In the genomic region with DNA sequence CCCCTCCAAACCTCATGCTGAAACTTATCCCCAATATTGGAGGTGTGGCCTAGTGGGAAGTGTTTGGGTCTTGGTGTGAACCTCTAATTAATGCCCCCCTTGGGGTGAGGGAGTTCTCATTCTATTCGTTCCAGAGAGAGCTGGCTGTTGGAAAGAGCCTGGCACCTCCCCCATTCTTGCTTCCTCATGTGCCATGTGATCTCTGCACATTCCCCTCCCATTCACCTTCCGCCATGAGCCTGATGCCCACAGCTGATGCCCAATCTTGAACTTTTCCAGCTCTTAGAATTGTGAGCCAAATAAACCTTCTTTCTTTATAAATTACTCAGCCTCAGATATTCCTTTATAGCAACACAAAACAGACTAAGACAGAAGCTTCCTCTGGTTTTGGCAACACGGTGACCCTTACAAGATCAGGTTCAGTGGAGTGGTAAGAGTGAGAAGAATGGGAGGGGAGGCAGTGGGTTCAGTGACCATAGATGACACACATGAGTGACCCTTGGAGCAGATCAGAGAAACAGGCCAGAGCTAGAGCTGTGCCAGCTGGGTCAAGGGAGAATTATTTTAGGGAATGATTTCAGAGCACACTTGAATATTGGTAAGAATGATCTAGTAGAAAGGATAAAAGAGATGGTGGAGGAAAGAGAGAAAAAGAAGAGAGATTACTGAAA, we compare ENCODE assay signal across 17 cellular contexts.
"Had no signal": no experiment of that assay in that cellular context is flagged by ENCODE, and none has a peak within 500 bp of the region (broad histone marks: within the 10 kb centered on the region; RNA-seq: fewer than 3 reads in every experiment).

No MANE protein-coding gene starts in this region.

- H3K36me3 Mint-ChIP-seq: brain; natural killer cell treated with Interleukin-12 subunit alpha and Interleukin-12 subunit beta and Interleukin-15 and Interleukin-18, amount 100 ng/mL, for 72 hours had no signal

- ATAC-seq: activated CD4-positive, CD25-positive, alpha-beta regulatory T cell treated with anti-CD3 and anti-CD28 coated beads, Interleukin-2, amount 50 U/mL, for 24 hours; effector memory CD8-positive, alpha-beta T cell; mucosa of descending colon; natural killer cell treated with Interleukin-12 subunit alpha and Interleukin-12 subunit beta and Interleukin-15 and Interleukin-18, amount 100 ng/mL, for 72 hours had no signal

- FAIRE-seq: keratinocyte, urothelium cell line had no signal

- DNase-seq: activated CD4-positive, alpha-beta T cell treated with anti-CD3 and anti-CD28 coated beads, Interleukin-2, amount 50 U/mL, for 4 hours; activated naive CD4-positive, alpha-beta T cell treated with anti-CD3 and anti-CD28 coated beads, Interleukin-2, amount 50 U/mL, for 16 hours; activated T-cell treated with anti-CD3 and anti-CD28 coated beads, Interleukin-2, amount 50 U/mL, for 1 hour; amniotic stem cell; effector memory CD8-positive, alpha-beta T cell; erythroblast; head of caudate nucleus; mammary epithelial cell; mucosa of descending colon; stimulated activated CD4-positive, alpha-beta T cell treated with anti-CD3 and anti-CD28 coated beads, Interleukin-15, amount 100 ng/mL, for 24 hours; stimulated activated CD4-positive, alpha-beta T cell treated with anti-CD3 and anti-CD28 coated beads, Interleukin-4, amount 100 ng/mL, for 24 hours; T-helper 2 cell had no signal

- H3K4me3 ChIP-seq: mucosa of descending colon had no signal

- H3K9me3 ChIP-seq: mucosa of descending colon had no signal

- H3K9me3 Mint-ChIP-seq: brain; effector memory CD8-positive, alpha-beta T cell; natural killer cell treated with Interleukin-12 subunit alpha and Interleukin-12 subunit beta and Interleukin-15 and Interleukin-18, amount 100 ng/mL, for 72 hours had no signal

- H3K4me3 Mint-ChIP-seq: brain; effector memory CD8-positive, alpha-beta T cell; natural killer cell treated with Interleukin-12 subunit alpha and Interleukin-12 subunit beta and Interleukin-15 and Interleukin-18, amount 100 ng/mL, for 72 hours had no signal

- H3K27ac Mint-ChIP-seq: brain; effector memory CD8-positive, alpha-beta T cell; natural killer cell treated with Interleukin-12 subunit alpha and Interleukin-12 subunit beta and Interleukin-15 and Interleukin-18, amount 100 ng/mL, for 72 hours had no signal
